1 cellular context compared by ENCODE assay signal in genomic region chr6:32168350-32168749, GRCh38.
TF ChIP-seq lines count a peak whose summit lies in the region.

No MANE protein-coding gene starts in this region.

TF ChIP-seq in K562, 482 proteins besides CTCF, POLR2A, EP300 and RAD21 (continued from another document):
- TF ChIP-seq, protein P1, sequence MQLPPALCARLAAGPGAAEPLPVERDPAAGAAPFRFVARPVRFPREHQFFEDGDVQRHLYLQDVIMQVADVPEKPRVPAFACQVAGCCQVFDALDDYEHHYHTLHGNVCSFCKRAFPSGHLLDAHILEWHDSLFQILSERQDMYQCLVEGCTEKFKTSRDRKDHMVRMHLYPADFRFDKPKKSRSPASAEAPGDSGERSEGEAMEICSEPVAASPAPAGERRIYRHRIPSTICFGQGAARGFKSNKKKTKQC (CRISPR knock-in tag; IDR thresholded peaks at IDR 0.05): 0 out of 2 replicates have a peak, but pooled peaks have one; percentile 24
- TF ChIP-seq GABPA (tag; conservative IDR thresholded peaks at IDR 0.05; ENCODE audit: low read depth) (peak; percentile 25; the same call in 1 of the 2 replicates), PTBP1 (IDR thresholded peaks at IDR 0.05; ENCODE audit: low read depth, low read length) (no peak), ZNF23 (CRISPR knock-in tag; IDR thresholded peaks at IDR 0.05) (peak; percentile 4; the same call in 1 of the 2 replicates), BCL6 (CRISPR knock-in tag; IDR thresholded peaks at IDR 0.05) (no peak)
TF ChIP-seq in K562: peak in this region for 11.
